ENCODE assay signal across 1 cellular context in the genomic region with DNA sequence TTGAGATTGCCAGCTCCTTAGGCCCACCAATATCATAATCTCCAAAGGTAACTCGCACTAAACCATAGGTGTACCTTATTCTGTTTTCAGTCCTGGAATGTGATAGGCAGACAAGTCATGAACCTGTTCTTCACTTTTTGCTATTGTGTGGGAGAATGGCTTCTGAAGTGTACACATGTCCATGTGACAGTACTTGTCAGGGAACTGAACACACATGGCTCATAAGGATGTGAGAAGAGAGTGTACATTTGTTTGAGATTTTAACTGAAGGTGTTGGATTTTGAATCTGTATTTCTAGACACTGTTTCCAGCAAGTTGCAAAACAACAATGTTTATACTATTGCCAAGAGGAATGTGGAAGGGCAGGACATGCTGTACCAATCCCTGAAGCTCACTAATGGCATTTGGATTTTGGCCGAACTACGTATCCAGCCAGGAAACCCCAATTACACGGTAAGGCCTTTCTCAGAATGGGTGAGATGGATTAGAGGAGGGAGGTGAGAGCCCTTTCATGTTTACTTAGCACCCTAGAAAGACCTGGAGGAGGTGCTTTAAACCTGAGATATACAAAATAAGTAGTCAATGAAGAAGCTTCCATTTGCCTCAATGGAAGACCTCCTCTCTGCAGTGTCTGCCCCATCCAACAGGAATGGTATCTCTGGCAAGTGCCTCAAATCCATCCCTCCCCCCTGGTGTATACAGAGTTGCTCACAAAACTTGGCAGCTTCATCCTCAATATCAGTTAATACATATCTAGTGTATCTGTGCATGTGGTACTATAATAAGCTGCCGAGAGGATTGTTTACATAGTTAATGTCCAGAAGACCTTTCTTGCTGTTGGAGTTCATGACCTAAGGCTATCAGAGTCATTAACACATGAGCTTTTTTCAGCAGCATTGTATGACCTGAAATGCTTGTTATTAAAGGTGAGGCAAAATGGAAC.
TF ChIP-seq lines count a peak whose summit lies in the region.

No MANE protein-coding gene starts in this region.

TF ChIP-seq in HepG2, 621 proteins besides CTCF, POLR2A, EP300 and RAD21:
- TF ChIP-seq HNRNPK (IDR thresholded peaks at IDR 0.05; ENCODE audit: low read depth, low read length, poor library complexity, severe bottlenecking) (no peak), ZSCAN12 (CRISPR knock-in tag; IDR thresholded peaks at IDR 0.05) (no peak), SUZ12 (IDR thresholded peaks at IDR 0.05; ENCODE audit: low read depth, low read length) (no peak), SRSF1 (optimal IDR thresholded peaks at IDR 0.05; ENCODE audit: low read depth, low read length) (no peak), TSC22D2 (CRISPR knock-in tag; IDR thresholded peaks at IDR 0.05; ENCODE audit: borderline replicate concordance) (no peak), ZNF672 (CRISPR knock-in tag; IDR thresholded peaks at IDR 0.05) (no peak)
- TF ChIP-seq, protein P1, sequence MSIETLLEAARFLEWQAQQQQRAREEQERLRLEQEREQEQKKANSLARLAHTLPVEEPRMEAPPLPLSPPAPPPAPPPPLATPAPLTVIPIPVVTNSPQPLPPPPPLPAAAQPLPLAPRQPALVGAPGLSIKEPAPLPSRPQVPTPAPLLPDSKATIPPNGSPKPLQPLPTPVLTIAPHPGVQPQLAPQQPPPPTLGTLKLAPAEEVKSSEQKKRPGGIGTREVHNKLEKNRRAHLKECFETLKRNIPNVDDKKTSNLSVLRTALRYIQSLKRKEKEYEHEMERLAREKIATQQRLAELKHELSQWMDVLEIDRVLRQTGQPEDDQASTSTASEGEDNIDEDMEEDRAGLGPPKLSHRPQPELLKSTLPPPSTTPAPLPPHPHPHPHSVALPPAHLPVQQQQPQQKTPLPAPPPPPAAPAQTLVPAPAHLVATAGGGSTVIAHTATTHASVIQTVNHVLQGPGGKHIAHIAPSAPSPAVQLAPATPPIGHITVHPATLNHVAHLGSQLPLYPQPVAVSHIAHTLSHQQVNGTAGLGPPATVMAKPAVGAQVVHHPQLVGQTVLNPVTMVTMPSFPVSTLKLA (IDR thresholded peaks at IDR 0.05) = peak; percentile 89
